1 cellular context compared by ENCODE assay signal in genomic region chr5:84383296-84383815, GRCh38.
TF ChIP-seq lines count a peak whose summit lies in the region.

No MANE protein-coding gene starts in this region.

TF ChIP-seq in HepG2, 621 proteins besides CTCF, POLR2A, EP300 and RAD21:
- TF ChIP-seq FOXP4 (CRISPR knock-in tag; IDR thresholded peaks at IDR 0.05) (no peak), HMG20A (CRISPR knock-in tag; IDR thresholded peaks at IDR 0.05; ENCODE audit: borderline replicate concordance) (no peak)
TF ChIP-seq in HepG2: peak in this region for 0.
